11 cellular contexts compared by ENCODE assay signal in the genomic region with DNA sequence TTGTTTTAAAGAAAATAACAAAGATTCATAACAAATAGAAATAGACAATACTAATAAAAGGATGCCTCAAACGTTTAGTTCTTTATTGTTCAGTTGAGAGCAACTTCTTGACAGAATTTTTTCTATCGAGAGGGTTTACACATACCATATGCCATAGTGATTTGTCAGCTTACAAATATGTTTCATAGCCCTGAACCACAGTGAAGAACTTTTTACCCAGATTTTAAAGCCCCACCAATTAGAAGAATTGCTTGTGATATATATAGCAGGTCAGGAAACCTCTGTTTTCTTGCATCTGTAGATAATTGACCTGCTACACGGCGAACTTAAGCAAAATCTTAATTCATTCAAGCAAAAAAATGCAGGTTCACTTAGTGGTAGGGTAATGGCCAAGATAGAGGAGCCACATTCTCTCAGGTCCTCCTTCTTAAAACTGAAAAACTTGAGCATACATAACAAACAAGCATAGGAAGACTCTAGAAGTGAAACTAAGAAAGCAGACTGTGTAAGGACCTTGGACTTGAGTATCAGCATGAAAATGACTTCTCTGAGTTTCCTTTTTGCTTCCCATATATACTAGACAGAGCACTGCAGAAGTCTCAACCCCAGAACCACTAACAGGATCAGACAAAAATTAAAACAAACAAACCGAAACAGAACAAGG.
DNase-seq lines count a peak whose midpoint lies in the region; ATAC-seq lines count a peak whose summit lies in the region.
"Had no signal": no experiment of that assay in that cellular context is flagged by ENCODE, and none has a peak within 500 bp of the region (broad histone marks: within the 10 kb centered on the region; RNA-seq: fewer than 3 reads in every experiment).

No MANE protein-coding gene starts in this region.

- peak overlapping the region; percentile 67 for H3K4me3 ChIP-seq in ACC112 (ENCODE audit: low read depth, low read length)
- H3K4me3 ChIP-seq: stomach had no signal

- H3K4me1 ChIP-seq in ACC112 (ENCODE audit: control insufficient read depth, insufficient read depth, low read length, unreplicated experiment): no peaks in the 10 kb centered on the region
- H3K4me1 ChIP-seq: stomach had no signal

- no peak overlapping the region for H2AFZ ChIP-seq in ACC112 (ENCODE audit: low read length, unreplicated experiment)

- 0 out of 2 replicates have a peak, but pooled peaks cover 4% of the 10 kb centered on the region for H3K27me3 ChIP-seq in ACC112 (ENCODE audit: insufficient read depth, low read length)
- H3K27me3 ChIP-seq: stomach had no signal

- no peaks in the 10 kb centered on the region for H3K36me3 ChIP-seq in ACC112 (ENCODE audit: insufficient read depth, low read length)
- H3K36me3 ChIP-seq: stomach had no signal

- DNase-seq in COLO829 (ENCODE audit: low spot score): no peak
- DNase-seq in NCI-H1694 (lab: John Stamatoyannopoulos, UW): no peak
- DNase-seq in SIG-M5 treated with dmso at 0.1 percent for 504 hours (lab: John Stamatoyannopoulos, UW; ENCODE audit: unreplicated experiment): no peak
- DNase-seq in NCI-H2107 (lab: John Stamatoyannopoulos, UW): no peak
- DNase-seq: Kasumi-1, stomach had no signal

- peak; percentile 98 for ATAC-seq in GM19395 (IDR thresholded peaks at IDR 0.05; ENCODE audit: unreplicated experiment)
- peak; percentile 99 for ATAC-seq in HG02840 (IDR thresholded peaks at IDR 0.05; ENCODE audit: low FRiP score, unreplicated experiment)
- ATAC-seq in HG03565 (IDR thresholded peaks at IDR 0.05; ENCODE audit: unreplicated experiment): peak; percentile 85

- H3K27ac ChIP-seq in ACC112 (ENCODE audit: low read depth, low read length): no peak overlapping the region
- H3K27ac ChIP-seq: stomach, VCaP had no signal

- no peaks in the 10 kb centered on the region for H3K79me2 ChIP-seq in ACC112 (ENCODE audit: control insufficient read depth, insufficient read depth, low read length, unreplicated experiment)
